1 cellular context compared by ENCODE assay signal in genomic region chr16:3013491-3013951, GRCh38.
TF ChIP-seq lines count a peak whose summit lies in the region.

No MANE protein-coding gene starts in this region.

TF ChIP-seq in HepG2, 621 proteins besides CTCF, POLR2A, EP300 and RAD21 (continued from another document and continues in another):
- TF ChIP-seq PATZ1 (CRISPR knock-in tag; IDR thresholded peaks at IDR 0.05) (peak; percentile 45; the same call in 1 of the 2 replicates), ZBTB2 (CRISPR knock-in tag; IDR thresholded peaks at IDR 0.05; ENCODE audit: low read depth) (peak; percentile 53), ZNF547 (CRISPR knock-in tag; IDR thresholded peaks at IDR 0.05) (0 out of 2 replicates have a peak, but pooled peaks have one; percentile 48), ZNF605 (CRISPR knock-in tag; IDR thresholded peaks at IDR 0.05) (no peak), ZNF224 (CRISPR knock-in tag; IDR thresholded peaks at IDR 0.05) (no peak), DZIP1 (CRISPR knock-in tag; IDR thresholded peaks at IDR 0.05) (no peak), ZNF639 (CRISPR knock-in tag; conservative IDR thresholded peaks at IDR 0.05) (no peak), NPAS2 (CRISPR knock-in tag; IDR thresholded peaks at IDR 0.05; ENCODE audit: borderline replicate concordance) (no peak), RFX3 (CRISPR knock-in tag; IDR thresholded peaks at IDR 0.05) (no peak), NR1H2 (CRISPR knock-in tag; IDR thresholded peaks at IDR 0.05; ENCODE audit: borderline replicate concordance, low read depth) (no peak), NFIC (IDR thresholded peaks at IDR 0.05; ENCODE audit: low read length) (no peak), ZNF891 (CRISPR knock-in tag; IDR thresholded peaks at IDR 0.05) (no peak), TERF1 (CRISPR knock-in tag; IDR thresholded peaks at IDR 0.05) (no peak), ZNF567 (CRISPR knock-in tag; IDR thresholded peaks at IDR 0.05; ENCODE audit: borderline replicate concordance) (no peak), ZNF784 (CRISPR knock-in tag; IDR thresholded peaks at IDR 0.05; ENCODE audit: borderline replicate concordance) (no peak), ATRX (CRISPR knock-in tag; IDR thresholded peaks at IDR 0.05; ENCODE audit: borderline replicate concordance) (no peak), GABPB1 (CRISPR knock-in tag; IDR thresholded peaks at IDR 0.05) (peak; percentile 29; the same call in 1 of the 2 replicates), PBX2 (CRISPR knock-in tag; IDR thresholded peaks at IDR 0.05) (no peak), ZNF329 (CRISPR knock-in tag; IDR thresholded peaks at IDR 0.05; ENCODE audit: low read depth) (no peak), POGZ (CRISPR knock-in tag; IDR thresholded peaks at IDR 0.05) (no peak), KDM5B (CRISPR knock-in tag; IDR thresholded peaks at IDR 0.05; ENCODE audit: borderline replicate concordance) (0 out of 2 replicates have a peak, but pooled peaks have one; percentile 30), ZFP36 (IDR thresholded peaks at IDR 0.05; ENCODE audit: borderline replicate concordance, low read depth, low read length, partially characterized antibody) (no peak), ZBTB49 (CRISPR knock-in tag; IDR thresholded peaks at IDR 0.05; ENCODE audit: borderline replicate concordance) (no peak), TBX2 (CRISPR knock-in tag; IDR thresholded peaks at IDR 0.05; ENCODE audit: borderline replicate concordance) (no peak), CHCHD3 (CRISPR knock-in tag; IDR thresholded peaks at IDR 0.05) (no peak), ZNF703 (CRISPR knock-in tag; IDR thresholded peaks at IDR 0.05; ENCODE audit: borderline replicate concordance) (no peak), ZNF20 (CRISPR knock-in tag; IDR thresholded peaks at IDR 0.05) (no peak), ZNF234 (CRISPR knock-in tag; conservative IDR thresholded peaks at IDR 0.05) (no peak), HMGA1 (CRISPR knock-in tag; conservative IDR thresholded peaks at IDR 0.05) (no peak), PAWR (CRISPR knock-in tag; IDR thresholded peaks at IDR 0.05; ENCODE audit: borderline replicate concordance) (no peak), ATF7-NPFF (CRISPR knock-in tag; IDR thresholded peaks at IDR 0.05; ENCODE audit: low read depth) (no peak), ZNF580 (CRISPR knock-in tag; IDR thresholded peaks at IDR 0.05; ENCODE audit: borderline replicate concordance, low read depth) (no peak), ZBTB26 (CRISPR knock-in tag; IDR thresholded peaks at IDR 0.05; ENCODE audit: borderline replicate concordance) (no peak), BCL6 (CRISPR knock-in tag; IDR thresholded peaks at IDR 0.05) (no peak), PCBP2 (optimal IDR thresholded peaks at IDR 0.05; ENCODE audit: low read depth, low read length, poor library complexity, severe bottlenecking) (no peak), WIZ (CRISPR knock-in tag; IDR thresholded peaks at IDR 0.05) (no peak), ZBTB21 (CRISPR knock-in tag; IDR thresholded peaks at IDR 0.05) (no peak), RXRA (CRISPR knock-in tag; IDR thresholded peaks at IDR 0.05) (peak; percentile 23; the same call in 1 of the 2 replicates), AKNA (CRISPR knock-in tag; IDR thresholded peaks at IDR 0.05; ENCODE audit: borderline replicate concordance) (no peak), ZNF569 (CRISPR knock-in tag; IDR thresholded peaks at IDR 0.05; ENCODE audit: borderline replicate concordance) (no peak), ZNF777 (CRISPR knock-in tag; IDR thresholded peaks at IDR 0.05) (peak; percentile 47; the same call in 1 of the 2 replicates), ZBTB7B (CRISPR knock-in tag; IDR thresholded peaks at IDR 0.05) (peak; percentile 34; the same call in 1 of the 2 replicates), YY1 (IDR thresholded peaks at IDR 0.05; ENCODE audit: insufficient read depth, insufficient replicate concordance, low read depth, low read length) (no peak)
